Comparison of ENCODE assay signal across 7 cellular contexts in genomic region chr15:26838742-26839460, GRCh38. TPM values are rescaled to one million over a fixed set of nuclear protein-coding genes. Genes with fewer than 3 reads are reported as not detected.
DNase-seq lines count a peak whose midpoint lies in the region; ATAC-seq and TF ChIP-seq lines count a peak whose summit lies in the region.

No MANE protein-coding gene starts in this region.

- H3K56ac ChIP-seq in mesendoderm (ENCODE audit: low read length), result peak overlapping the region; percentile 56

- H3K4me2 ChIP-seq in mesendoderm (ENCODE audit: low read length), result peak overlapping the region; percentile 11

- no peak overlapping the region for H2BK5ac ChIP-seq in mesendoderm (ENCODE audit: low read length)

- no peak overlapping the region for H4K5ac ChIP-seq in mesendoderm (ENCODE audit: low read length)

- peak; percentile 31 for TF ChIP-seq CTCF in HL-60 (IDR thresholded peaks at IDR 0.05; ENCODE audit: insufficient read depth, low read length)

- no peak overlapping the region for H2BK120ac ChIP-seq in mesendoderm (ENCODE audit: low read depth, low read length)

- H3K9me3 Mint-ChIP-seq in activated naive CD8-positive, alpha-beta T cell treated with anti-CD3 and anti-CD28 coated beads for 36 hours, result peaks cover 6% of the 10 kb centered on the region

- H3K23ac ChIP-seq in mesendoderm (ENCODE audit: low read length), result no peak overlapping the region

- H3K9ac ChIP-seq in mesendoderm (ENCODE audit: low read length), result no peak overlapping the region

- no peaks in the 10 kb centered on the region for H3K4me1 Mint-ChIP-seq in activated naive CD8-positive, alpha-beta T cell treated with anti-CD3 and anti-CD28 coated beads for 36 hours

- no CpG with 5 or more reads among the region's 26 CpGs for WGBS in mesendoderm (ENCODE audit: extremely low coverage, insufficient coverage, low lambda C conversion rate)

- no peaks in the 10 kb centered on the region for H3K79me2 ChIP-seq in mesendoderm (ENCODE audit: control insufficient read depth, insufficient read depth, low read length)

- no peaks in the 10 kb centered on the region for H3K4me1 ChIP-seq in mesendoderm (ENCODE audit: control insufficient read depth, low read depth, low read length)

- H3K79me1 ChIP-seq in mesendoderm (ENCODE audit: low read length), result no peaks in the 10 kb centered on the region

- H4K8ac ChIP-seq in mesendoderm (ENCODE audit: low read depth, low read length), result peak overlapping the region; percentile 66

- no peaks in the 10 kb centered on the region for H3K36me3 Mint-ChIP-seq in activated naive CD8-positive, alpha-beta T cell treated with anti-CD3 and anti-CD28 coated beads for 36 hours

- no peak for ATAC-seq in GM21737 (IDR thresholded peaks at IDR 0.05; ENCODE audit: unreplicated experiment)

- DNase-seq in GM03348 (ENCODE audit: low spot score) (peak; percentile 78), HL-60 (ENCODE audit: low read depth in 1 of 2, low spot score in 1 of 2) (no peak), mesendoderm (peak; percentile 81), NCI-H2107 treated with DMSO at 0.1 percent for 48 hours (lab: John Stamatoyannopoulos, UW; ENCODE audit: unreplicated experiment) (no peak), GOT3 (lab: John Stamatoyannopoulos, UW) (no peak)
- peak; percentile 18 for DNase-seq in activated naive CD8-positive, alpha-beta T cell treated with anti-CD3 and anti-CD28 coated beads for 36 hours

- peaks cover 36% of the 10 kb centered on the region for H3K27me3 Mint-ChIP-seq in activated naive CD8-positive, alpha-beta T cell treated with anti-CD3 and anti-CD28 coated beads for 36 hours

- H3K27ac ChIP-seq in HL-60 (replicated peaks), result no peak overlapping the region
- no peak overlapping the region for H3K27ac ChIP-seq in mesendoderm (ENCODE audit: low read depth, low read length)

- H3K4ac ChIP-seq in mesendoderm (ENCODE audit: low read depth, low read length), result no peak overlapping the region

- no peaks in the 10 kb centered on the region for H3K27me3 ChIP-seq in HL-60 (ENCODE audit: insufficient read depth, poor library complexity, severe bottlenecking)
- H3K27me3 ChIP-seq in mesendoderm (ENCODE audit: insufficient read depth, low read length, poor library complexity), result no peaks in the 10 kb centered on the region

- no peak overlapping the region for H3K27ac Mint-ChIP-seq in activated naive CD8-positive, alpha-beta T cell treated with anti-CD3 and anti-CD28 coated beads for 36 hours

- no peaks in the 10 kb centered on the region for H3K36me3 ChIP-seq in mesendoderm (ENCODE audit: control insufficient read depth, insufficient read depth, low read length)

- H3K4me3 ChIP-seq in HL-60 (replicated peaks; ENCODE audit: insufficient read depth, low read length) (no peak overlapping the region), mesendoderm (ENCODE audit: low read length) (no peak overlapping the region)

- no peak overlapping the region for H3K4me3 Mint-ChIP-seq in activated naive CD8-positive, alpha-beta T cell treated with anti-CD3 and anti-CD28 coated beads for 36 hours

- H3K18ac ChIP-seq in mesendoderm (ENCODE audit: low read length), result no peak overlapping the region

- no peak overlapping the region for H2BK15ac ChIP-seq in mesendoderm (replicated peaks; ENCODE audit: low read depth)

- H2AK5ac ChIP-seq in mesendoderm (ENCODE audit: low read length), result no peak overlapping the region

RNA-seq across cellular contexts. Expression of gene GABRA5, which starts 28.0 kb away (rescaled TPM):
- total RNA-seq in activated naive CD8-positive, alpha-beta T cell treated with anti-CD3 and anti-CD28 coated beads for 36 hours, result not detected
- 27.3 TPM for polyA plus RNA-seq in mesendoderm (2013, experiment 1 of 2)
- polyA plus RNA-seq in mesendoderm (2013, experiment 2 of 2), result 29.3 TPM

Comparison
In these comparisons a context has a peak if more than half of its experiments do, and no peak if none do; other contexts are left out.
1. DNase-seq: peak in GM03348 (single experiment), activated naive CD8-positive, alpha-beta T cell treated with anti-CD3 and anti-CD28 coated beads for 36 hours (single experiment) and mesendoderm (single experiment); none in HL-60 (0 of 2), NCI-H2107 treated with DMSO at 0.1 percent for 48 hours (single experiment) and GOT3 (single experiment).